8 cellular contexts compared by ENCODE assay signal in the genomic region with DNA sequence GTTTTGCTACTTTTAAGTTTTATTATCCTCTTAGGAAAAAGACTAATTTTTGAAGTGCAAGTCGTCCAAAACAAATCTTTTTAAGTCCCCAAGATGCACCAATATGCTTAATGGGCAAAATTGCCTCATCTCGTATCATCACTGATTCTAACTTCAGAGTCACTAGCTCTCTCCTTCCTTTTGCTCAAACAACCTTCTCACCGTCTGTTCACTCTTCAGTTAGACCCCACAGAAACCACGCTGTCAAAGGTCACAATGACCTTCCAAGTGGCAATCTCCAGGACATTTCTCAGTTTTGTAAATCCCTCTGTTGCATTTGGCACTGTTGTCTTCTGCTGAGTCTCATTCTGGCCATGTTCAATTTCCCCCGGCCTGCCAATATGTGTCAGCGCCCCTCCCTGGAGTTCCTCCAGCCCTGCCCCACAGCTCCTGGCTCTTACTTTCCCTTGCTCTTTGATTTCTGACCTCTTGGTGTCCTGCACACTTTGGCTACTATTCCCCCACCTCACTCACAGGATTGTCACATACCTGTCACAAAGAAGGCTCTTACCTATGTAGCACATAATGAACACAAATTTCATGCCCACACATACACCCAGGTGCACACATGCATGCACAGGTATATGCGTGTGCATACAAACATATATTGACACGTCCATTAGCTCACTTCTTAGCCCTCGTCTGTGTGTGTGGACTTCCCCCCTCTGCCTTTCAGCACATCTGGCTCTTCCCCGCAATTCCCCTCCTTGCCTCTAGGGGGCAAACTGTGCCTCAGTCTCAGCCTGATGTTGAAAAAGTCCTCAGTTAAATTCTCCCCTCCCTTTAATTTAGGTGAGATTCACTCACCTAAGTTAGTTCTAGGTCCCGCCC.
DNase-seq lines count a peak whose midpoint lies in the region; ATAC-seq, FAIRE-seq and TF ChIP-seq lines count a peak whose summit lies in the region.

No MANE protein-coding gene starts in this region.

- no peak for TF ChIP-seq EP300 in A549 (IDR thresholded peaks at IDR 0.05)

- TF ChIP-seq RAD21 in A549 (conservative IDR thresholded peaks at IDR 0.05 in 1 of 2, IDR thresholded peaks at IDR 0.05 in 1 of 2) = peak in 1 of 2 experiments; percentile 51; a peak in 2 of 5 replicates

- CTCF ChIA-PET in A549 (lab: Yijun Ruan, JAX) = interaction anchor here (0.5 to 1.8 kb wide), 4 partner anchors 27 to 600 kb away, joined by 3 read pairs; no protein-coding TSS in a partner anchor

- H3K4me3 ChIP-seq in A549 (no peak overlapping the region), SJCRH30 (no peak overlapping the region)

- TF ChIP-seq POLR2A in A549 (IDR thresholded peaks at IDR 0.05; ENCODE audit: low read length) = no peak

- WGBS in A549 (ENCODE audit: missing lambda C conversion rate) = 28% methylated on average over 11 of the region's 11 CpGs

- H3K4me1 ChIP-seq in A549 (no peaks in the 10 kb centered on the region), SJCRH30 (no peaks in the 10 kb centered on the region)

- no peaks in the 10 kb centered on the region for H3K27me3 ChIP-seq in SJCRH30

- no peak overlapping the region for H3K4me2 ChIP-seq in A549

- H3K27ac ChIP-seq in A549 = no peak overlapping the region
- H3K27ac ChIP-seq in SJCRH30 = no peak overlapping the region

- H3K36me3 ChIP-seq in SJCRH30 = no peaks in the 10 kb centered on the region

- H3K9me3 ChIP-seq in A549 (no peaks in the 10 kb centered on the region), SJCRH30 (replicated peaks) (no peaks in the 10 kb centered on the region)

- TF ChIP-seq CTCF in A549 (IDR thresholded peaks at IDR 0.05) = peak; percentile 40; the same call in 2 of the 3 replicates

- peak; percentile 56 to 85; a peak in 3 of 6 replicates for ATAC-seq in A549
- ATAC-seq in GM18858 (IDR thresholded peaks at IDR 0.05; ENCODE audit: unreplicated experiment) = peak; percentile 49
- peak; percentile 75 for ATAC-seq in HG03095 (IDR thresholded peaks at IDR 0.05; ENCODE audit: unreplicated experiment)

- POLR2A ChIA-PET in A549 (lab: Yijun Ruan, JAX) = no interaction called here

- FAIRE-seq in A549 (lab: Jason Lieb, UNC) = no peak

- DNase-seq in A549 (ENCODE audit: low read depth in 1 of 2, low spot score in 1 of 2) (peak; percentile 12 to 38), SJCRH30 (peak; percentile 39 to 72), iPS-NIHi11 (ENCODE audit: low spot score) (peak; percentile 77), ecto neural progenitor cell (ENCODE audit: low spot score) (no peak)
- DNase-seq in activated naive CD4-positive, alpha-beta T cell (lab: John Stamatoyannopoulos, UW) = peak in 3 of 4 experiments; percentile 4 to 41 (median 25)
- peak; percentile 40 to 49 for DNase-seq in stimulated activated CD4-positive, alpha-beta T cell treated with anti-CD3 and anti-CD28 coated beads, Interleukin-4, amount 100 ng/mL, for 4 hours

TF ChIP-seq in A549, 52 proteins besides CTCF, POLR2A, EP300 and RAD21:
- TF ChIP-seq JUNB (IDR thresholded peaks at IDR 0.05) = no peak
- no peak for TF ChIP-seq CBX2 (IDR thresholded peaks at IDR 0.05; ENCODE audit: borderline replicate concordance, low read depth)
- TF ChIP-seq POLR2AphosphoS2 (conservative IDR thresholded peaks at IDR 0.05; ENCODE audit: low read length) = no peak
- no peak for TF ChIP-seq HOXB5 (CRISPR knock-in tag; IDR thresholded peaks at IDR 0.05)
- TF ChIP-seq CHD4 (IDR thresholded peaks at IDR 0.05; ENCODE audit: borderline replicate concordance) = no peak
- no peak for TF ChIP-seq FOSL2 (IDR thresholded peaks at IDR 0.05)
- TF ChIP-seq FOSL2 (CRISPR knock-in tag; IDR thresholded peaks at IDR 0.05) = no peak
- no peak for TF ChIP-seq BHLHE40 (IDR thresholded peaks at IDR 0.05; ENCODE audit: low read depth, low read length)
- TF ChIP-seq NFE2L2 (conservative IDR thresholded peaks at IDR 0.05; ENCODE audit: low read length) = no peak
- no peak for TF ChIP-seq HOXA7 (CRISPR knock-in tag; IDR thresholded peaks at IDR 0.05)
- no peak for TF ChIP-seq RNF2 (IDR thresholded peaks at IDR 0.05; ENCODE audit: borderline replicate concordance, low read depth)
- peak; percentile 17; the same call in 1 of the 3 replicates for TF ChIP-seq SMC3 (IDR thresholded peaks at IDR 0.05)
- TF ChIP-seq MAFK (IDR thresholded peaks at IDR 0.05; ENCODE audit: partially characterized antibody) = peak; percentile 9
- TF ChIP-seq ZNF302 (CRISPR knock-in tag; IDR thresholded peaks at IDR 0.05) = no peak
